In the genomic region with DNA sequence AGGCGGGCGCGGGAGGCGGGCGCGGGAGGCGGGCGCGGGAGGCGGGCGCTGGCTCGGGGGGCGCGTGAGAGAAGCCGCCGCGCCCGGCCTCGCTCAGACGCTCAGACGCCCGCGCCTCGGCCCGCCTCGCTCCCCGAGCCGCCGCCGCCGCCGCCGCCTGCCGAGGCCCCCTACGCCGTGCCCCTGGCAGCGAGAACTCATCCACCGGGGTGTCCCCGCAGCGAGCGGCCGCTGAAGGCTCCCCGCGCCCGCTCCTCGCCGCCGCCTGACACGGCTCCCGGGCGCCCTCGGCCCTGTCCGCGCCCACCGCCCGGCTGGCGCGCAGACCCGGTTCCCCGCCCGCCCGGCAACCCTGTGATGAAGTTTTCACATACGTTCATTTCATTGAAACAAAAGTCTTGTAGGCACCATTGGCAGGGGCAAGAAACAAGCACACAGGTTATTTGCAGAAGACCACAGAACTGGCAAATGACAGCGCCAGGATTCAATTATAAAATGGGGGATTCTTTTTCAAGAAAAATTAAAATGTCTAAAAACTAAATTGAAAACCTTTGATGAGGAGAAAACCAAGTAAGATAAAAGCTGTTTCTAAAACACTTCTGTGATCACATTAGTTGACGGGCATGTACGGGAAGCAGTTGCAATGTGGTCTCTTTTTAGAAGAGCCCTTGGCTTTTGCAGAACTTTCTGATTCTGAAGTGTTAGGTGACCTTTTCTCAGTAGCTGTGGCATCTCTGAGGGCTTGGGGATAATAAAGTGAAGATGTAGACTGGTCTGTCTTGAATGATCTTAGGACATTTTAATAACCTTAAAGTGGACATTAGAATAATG, we compare ENCODE assay signal across 10 cellular contexts. TPM values are rescaled to one million over a fixed set of nuclear protein-coding genes. Genes with fewer than 3 reads are reported as not detected.
A peak's percentile ranks its signal among the peaks of the same experiment; 100 is the strongest.
DNase-seq lines count a peak whose midpoint lies in the region; ATAC-seq and TF ChIP-seq lines count a peak whose summit lies in the region.
"Had no signal": no experiment of that assay in that cellular context is flagged by ENCODE, and none has a peak within 500 bp of the region (broad histone marks: within the 10 kb centered on the region; RNA-seq: fewer than 3 reads in every experiment).

No MANE protein-coding gene starts in this region.

- no peak overlapping the region for H4K91ac ChIP-seq in IMR-90 (ENCODE audit: insufficient read depth, low read depth, low read length)

- H3K36me3 ChIP-seq in IMR-90 (ENCODE audit: control insufficient read depth, insufficient read depth, low read length) = no peaks in the 10 kb centered on the region
- no peaks in the 10 kb centered on the region for H3K36me3 ChIP-seq in WERI-Rb-1
- H3K36me3 ChIP-seq: ascending aorta had no signal

- H3K9me3 ChIP-seq in IMR-90 (ENCODE audit: control insufficient read depth, insufficient read depth, low read length) (peaks cover 5% of the 10 kb centered on the region), WERI-Rb-1 (ENCODE audit: severe bottlenecking) (no peaks in the 10 kb centered on the region)
- H3K9me3 ChIP-seq: ascending aorta had no signal

- no peak overlapping the region for H4K5ac ChIP-seq in IMR-90 (ENCODE audit: low read depth, low read length)

- no peak overlapping the region; the same call in 1 of the 2 replicates for H3K4me2 ChIP-seq in IMR-90 (ENCODE audit: low read depth, low read length)

- 3% methylated on average over 31 of the region's 66 CpGs; no CpG with 5 or more reads in 1 of the 2 experiments for WGBS in IMR-90 (ENCODE audit: extremely low coverage in 2 of 2, insufficient read length in 1 of 2), 2 experiments

- ATAC-seq in IMR-90 (ENCODE audit: low read depth) = no peak
- ATAC-seq in natural killer cell treated with Interleukin-12 subunit alpha and Interleukin-12 subunit beta and Interleukin-15 and Interleukin-18, amount 100 ng/mL, for 72 hours = peak in 1 of 2 donors; percentile 54
- no peak for ATAC-seq in HG03025 (IDR thresholded peaks at IDR 0.05; ENCODE audit: low FRiP score, unreplicated experiment)
- no peak for ATAC-seq in GM18868 (IDR thresholded peaks at IDR 0.05; ENCODE audit: unreplicated experiment)

- no peaks in the 10 kb centered on the region for H3K4me1 ChIP-seq in IMR-90 (ENCODE audit: control insufficient read depth, insufficient read depth, low read length)
- H3K4me1 ChIP-seq: ascending aorta had no signal

- H4K8ac ChIP-seq in IMR-90 (ENCODE audit: low read depth in 2 of 2, low read length in 2 of 2) = no peak overlapping the region

- H2BK20ac ChIP-seq in IMR-90 (ENCODE audit: low read depth, low read length) = no peak overlapping the region

- peaks cover 54% of the 10 kb centered on the region for H3K27me3 Mint-ChIP-seq in chondrocyte (ENCODE audit: low read depth)
- peaks cover 38 to 80% of the 10 kb centered on the region in 2 donors for H3K27me3 Mint-ChIP-seq in natural killer cell treated with Interleukin-12 subunit alpha and Interleukin-12 subunit beta and Interleukin-15 and Interleukin-18, amount 100 ng/mL, for 72 hours

- H3K9me1 ChIP-seq in IMR-90 (ENCODE audit: insufficient read depth, low read length) = no peaks in the 10 kb centered on the region

- H4K20me1 ChIP-seq in IMR-90 (ENCODE audit: insufficient read depth, low read length) = no peaks in the 10 kb centered on the region

- H3K27me3 ChIP-seq in IMR-90 (ENCODE audit: control insufficient read depth, insufficient read depth, low read length) (peaks cover 33% of the 10 kb centered on the region), WERI-Rb-1 (ENCODE audit: insufficient read depth, low read depth, severe bottlenecking) (no peaks in the 10 kb centered on the region)
- H3K27me3 ChIP-seq: ascending aorta had no signal

- H2AK9ac ChIP-seq in IMR-90 (replicated peaks; ENCODE audit: low read depth, low read length, poor library complexity) = no peak overlapping the region

- no peak overlapping the region for H3K9ac ChIP-seq in IMR-90 (ENCODE audit: low read depth, low read length)

- H2BK15ac ChIP-seq in IMR-90 (ENCODE audit: low read depth, low read length) = no peak overlapping the region

- TF ChIP-seq CTCF in IMR-90 (conservative IDR thresholded peaks at IDR 0.05; ENCODE audit: low read depth, low read length) (no peak), chondrocyte (IDR thresholded peaks at IDR 0.05) (no peak), WERI-Rb-1 (IDR thresholded peaks at IDR 0.05; ENCODE audit: low read depth, low read length) (no peak)

- H3K79me1 ChIP-seq in IMR-90 (ENCODE audit: low read depth in 1 of 2, low read length in 2 of 2) = no peaks in the 10 kb centered on the region

- H3K36me3 Mint-ChIP-seq in chondrocyte (ENCODE audit: low read depth) = peaks cover 3% of the 10 kb centered on the region
- no peaks in the 10 kb centered on the region for H3K36me3 Mint-ChIP-seq in natural killer cell treated with Interleukin-12 subunit alpha and Interleukin-12 subunit beta and Interleukin-15 and Interleukin-18, amount 100 ng/mL, for 72 hours

- H2AFZ ChIP-seq in IMR-90 (replicated peaks; ENCODE audit: low read length, poor library complexity) = peak overlapping the region; percentile 43

- dilution Hi-C loops in IMR-90 (cut with HindIII; ENCODE audit: low sequenced_read_pairs, unreplicated experiment) = no loop called here

- in situ Hi-C loops in IMR-90 (cut with MboI; ENCODE audit: low sequenced_read_pairs) = no loop called here

- H3K4me3 Mint-ChIP-seq in chondrocyte (ENCODE audit: unreplicated experiment) = peak overlapping the region; percentile 40
- H3K4me3 Mint-ChIP-seq in natural killer cell treated with Interleukin-12 subunit alpha and Interleukin-12 subunit beta and Interleukin-15 and Interleukin-18, amount 100 ng/mL, for 72 hours = peak overlapping the region; percentile 18

- no peak for TF ChIP-seq RAD21 in IMR-90 (IDR thresholded peaks at IDR 0.05; ENCODE audit: low read length)

- no TSS peak for BruUV-seq in IMR-90 (replicated peaks; lab: Mats Ljungman, UMichigan)

- no peak overlapping the region for H3K4ac ChIP-seq in IMR-90 (ENCODE audit: low read depth, low read length)

- no peak overlapping the region for H3K27ac ChIP-seq in IMR-90 (ENCODE audit: insufficient read depth, low read length)
- no peak overlapping the region for H3K27ac ChIP-seq in WERI-Rb-1
- H3K27ac ChIP-seq: ascending aorta had no signal

- H3K18ac ChIP-seq in IMR-90 (ENCODE audit: low read depth, low read length) = no peak overlapping the region

- no peaks in the 10 kb centered on the region for H3K4me1 Mint-ChIP-seq in chondrocyte (ENCODE audit: low read depth)
- peaks cover 0 to 4% of the 10 kb centered on the region in 2 donors for H3K4me1 Mint-ChIP-seq in natural killer cell treated with Interleukin-12 subunit alpha and Interleukin-12 subunit beta and Interleukin-15 and Interleukin-18, amount 100 ng/mL, for 72 hours (ENCODE audit: low read depth in 2 of 2)

- H3K56ac ChIP-seq in IMR-90 (ENCODE audit: extremely low read depth, insufficient read depth, low read length) = no peak overlapping the region

- no peak for TF ChIP-seq POLR2A in IMR-90 (IDR thresholded peaks at IDR 0.05; ENCODE audit: low read depth, low read length)

- DNase-seq in COLO668 (lab: John Stamatoyannopoulos, UW; ENCODE audit: unreplicated experiment) = peak; percentile 6
- no peak for DNase-seq in IMR-90
- no peak for DNase-seq in chondrocyte (ENCODE audit: low spot score)
- DNase-seq in natural killer cell treated with Interleukin-12 subunit alpha and Interleukin-12 subunit beta and Interleukin-15 and Interleukin-18, amount 100 ng/mL, for 72 hours (ENCODE audit: low spot score) = no peak
- no peak for DNase-seq in dermis blood vessel endothelial cell
- DNase-seq in WERI-Rb-1 = no peak
- DNase-seq: NK-92 treated with Interleukin-12 subunit alpha and Interleukin-12 subunit beta, amount 100 ng/mL, for 24 hours had no signal

- CTCF ChIA-PET in IMR-90 (lab: Yijun Ruan, JAX) = no interaction called here

- H3K9me3 Mint-ChIP-seq in chondrocyte (ENCODE audit: low read depth) = no peaks in the 10 kb centered on the region
- H3K9me3 Mint-ChIP-seq in natural killer cell treated with Interleukin-12 subunit alpha and Interleukin-12 subunit beta and Interleukin-15 and Interleukin-18, amount 100 ng/mL, for 72 hours = no peaks in the 10 kb centered on the region

- no peak overlapping the region for H3K14ac ChIP-seq in IMR-90 (replicated peaks; ENCODE audit: low read depth, low read length)

- H2BK120ac ChIP-seq in IMR-90 (ENCODE audit: low read depth, low read length) = no peak overlapping the region

- no peak overlapping the region; the same call in 1 of the 2 replicates for H3K4me3 ChIP-seq in IMR-90 (ENCODE audit: insufficient read depth, low read depth, low read length)
- H3K4me3 ChIP-seq in WERI-Rb-1 (ENCODE audit: low read depth, low read length) = no peak overlapping the region
- H3K4me3 ChIP-seq: ascending aorta had no signal

- H2BK5ac ChIP-seq in IMR-90 (ENCODE audit: low read depth, low read length, poor library complexity, severe bottlenecking) = no peak overlapping the region

- no peak overlapping the region for H2AK5ac ChIP-seq in IMR-90 (ENCODE audit: low read depth, low read length)

- no peak overlapping the region for H3K23ac ChIP-seq in IMR-90 (ENCODE audit: low read depth, low read length)

- no peak overlapping the region for H3K27ac Mint-ChIP-seq in chondrocyte (ENCODE audit: unreplicated experiment)
- H3K27ac Mint-ChIP-seq in natural killer cell treated with Interleukin-12 subunit alpha and Interleukin-12 subunit beta and Interleukin-15 and Interleukin-18, amount 100 ng/mL, for 72 hours = no peak overlapping the region

- intact Hi-C loops in IMR-90 (cut with micrococcal nuclease) = no loop called here

- POLR2A ChIA-PET in IMR-90 (lab: Charles Lee; ENCODE audit: unreplicated experiment) = no interaction called here

TF ChIP-seq in IMR-90, 13 proteins besides CTCF, POLR2A, EP300 and RAD21 (continues in another document):
- TF ChIP-seq MAFK (IDR thresholded peaks at IDR 0.05; ENCODE audit: low read depth, low read length) (no peak), SMC3 (IDR thresholded peaks at IDR 0.05; ENCODE audit: low read depth, low read length) (no peak)
- TF ChIP-seq, protein P1, sequence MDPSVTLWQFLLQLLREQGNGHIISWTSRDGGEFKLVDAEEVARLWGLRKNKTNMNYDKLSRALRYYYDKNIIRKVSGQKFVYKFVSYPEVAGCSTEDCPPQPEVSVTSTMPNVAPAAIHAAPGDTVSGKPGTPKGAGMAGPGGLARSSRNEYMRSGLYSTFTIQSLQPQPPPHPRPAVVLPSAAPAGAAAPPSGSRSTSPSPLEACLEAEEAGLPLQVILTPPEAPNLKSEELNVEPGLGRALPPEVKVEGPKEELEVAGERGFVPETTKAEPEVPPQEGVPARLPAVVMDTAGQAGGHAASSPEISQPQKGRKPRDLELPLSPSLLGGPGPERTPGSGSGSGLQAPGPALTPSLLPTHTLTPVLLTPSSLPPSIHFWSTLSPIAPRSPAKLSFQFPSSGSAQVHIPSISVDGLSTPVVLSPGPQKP (IDR thresholded peaks at IDR 0.05; ENCODE audit: borderline replicate concordance, low read depth, low read length) = no peak

RNA-seq across cellular contexts. Expression of a gene that starts 50.5 kb away (rescaled TPM):
- total RNA-seq in IMR-90 (2012; rRNA removed) = not detected in 2 replicates
- polyA plus RNA-seq in IMR-90 (2012; rRNA removed) = not detected in 2 replicates
- polyA plus RNA-seq in IMR-90 (2012; cell fraction: cytosol; rRNA removed) = not detected in 2 replicates
- polyA plus RNA-seq in IMR-90 (2012; cell fraction: nucleus; rRNA removed; ENCODE audit: low replicate concordance) = not detected in 2 replicates
- total RNA-seq in chondrocyte = not detected in 3 replicates
- not detected for total RNA-seq in natural killer cell treated with Interleukin-12 subunit alpha and Interleukin-12 subunit beta and Interleukin-15 and Interleukin-18, amount 100 ng/mL, for 72 hours
- not detected in 2 replicates for total RNA-seq in dermis blood vessel endothelial cell
- total RNA-seq: ascending aorta had no signal
